ENCODE assay signal across 8 cellular contexts in the genomic region with DNA sequence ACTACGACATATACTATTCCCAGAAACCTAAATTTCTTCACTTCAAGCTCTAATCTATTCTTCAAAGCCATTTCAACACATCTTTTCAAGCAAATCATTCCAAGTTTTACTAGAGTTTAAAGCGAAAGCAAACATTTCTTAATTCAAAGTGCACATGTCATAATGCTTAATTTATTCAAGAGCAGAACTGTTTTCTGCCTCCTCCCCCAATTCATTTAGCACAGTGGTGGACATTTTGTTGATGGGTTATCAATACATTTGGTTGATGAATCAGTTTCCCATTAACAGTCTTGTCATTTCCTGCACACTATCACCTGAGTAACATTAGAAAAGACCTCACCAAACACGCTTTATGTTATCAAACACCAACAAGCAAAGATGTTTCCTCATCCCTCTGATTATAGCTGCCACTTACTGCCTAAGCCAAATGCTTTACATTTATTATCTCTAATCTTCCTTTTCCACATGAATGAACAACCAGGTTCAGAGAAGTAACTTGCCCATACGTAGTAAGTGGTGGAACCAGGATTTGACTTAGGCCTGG. TPM values are rescaled to one million over a fixed set of nuclear protein-coding genes. Genes with fewer than 3 reads are reported as not detected.
DNase-seq lines count a peak whose midpoint lies in the region; TF ChIP-seq lines count a peak whose summit lies in the region.

No MANE protein-coding gene starts in this region.

- H3K4me3 Mint-ChIP-seq in CD4-positive, alpha-beta memory T cell, result peak overlapping the region; percentile 93 to 97 (median 95)

- intact Hi-C loops in CD4-positive, alpha-beta memory T cell (cut with micrococcal nuclease), result loop anchor here (2.0 to 10.0 kb wide), 4 partner anchors 55 to 933 kb away; a partner anchor contains a TSS

- CTCF ChIA-PET in CD4-positive, alpha-beta memory T cell (lab: Charles Lee; ENCODE audit: partially characterized antibody), result interaction anchor here (0.6 to 4.2 kb wide), 7 partner anchors 9 to 531 kb away, joined by 3 to 45 read pairs (median 4); a partner anchor contains a TSS

- TF ChIP-seq POLR2A in NB4 (IDR thresholded peaks at IDR 0.05; ENCODE audit: extremely low read depth, insufficient read length), result no peak

- peak overlapping the region; percentile 74 to 91 for H3K9ac ChIP-seq in duodenal mucosa (ENCODE audit: low read depth in 1 of 2, low read length in 2 of 2)

- peaks cover 58% of the 10 kb centered on the region for H3K4me1 ChIP-seq in CD4-positive, alpha-beta memory T cell (ENCODE audit: insufficient read depth, low read length)
- peaks cover 21 to 34% of the 10 kb centered on the region in 2 donors for H3K4me1 ChIP-seq in duodenal mucosa (ENCODE audit: control insufficient read depth in 1 of 2, insufficient read depth in 2 of 2, low read length in 2 of 2)
- peaks cover 24% of the 10 kb centered on the region for H3K4me1 ChIP-seq in neuron (ENCODE audit: insufficient read depth, low read length)

- peaks cover 33 to 74% (median 53%) of the 10 kb centered on the region in 4 donors for H3K4me1 Mint-ChIP-seq in CD4-positive, alpha-beta memory T cell

- POLR2A ChIA-PET in CD4-positive, alpha-beta memory T cell (lab: Charles Lee; ENCODE audit: partially characterized antibody), result interaction anchor here (0.9 to 4.1 kb wide), 4 partner anchors 12 to 599 kb away, joined by 3 to 33 read pairs (median 12); a partner anchor contains a TSS

- no peak for TF ChIP-seq CTCF in NB4 (IDR thresholded peaks at IDR 0.05; ENCODE audit: low read depth, low read length)

- H2AFZ ChIP-seq in neuron (ENCODE audit: low read depth, low read length), result no peak overlapping the region

- H3K27ac Mint-ChIP-seq in CD4-positive, alpha-beta memory T cell, result peak overlapping the region; percentile 86 to 97 (median 93)

- H3K9me3 ChIP-seq in CD4-positive, alpha-beta memory T cell (ENCODE audit: control insufficient read depth in 1 of 2, low read length in 2 of 2), result no peaks in the 10 kb centered on the region
- H3K9me3 ChIP-seq in duodenal mucosa (ENCODE audit: control insufficient read depth in 1 of 2, low read length in 2 of 2) (no peaks in the 10 kb centered on the region), neuron (ENCODE audit: low read length) (no peaks in the 10 kb centered on the region)

- H3K27me3 ChIP-seq in CD4-positive, alpha-beta memory T cell (ENCODE audit: insufficient read depth, low read length), result no peaks in the 10 kb centered on the region
- H3K27me3 ChIP-seq in duodenal mucosa (ENCODE audit: control insufficient read depth in 1 of 2, insufficient read depth in 2 of 2, low read length in 2 of 2), result no peaks in the 10 kb centered on the region
- no peaks in the 10 kb centered on the region for H3K27me3 ChIP-seq in neuron (ENCODE audit: insufficient read depth, low read length)

- DNase-seq in CD4-positive, alpha-beta memory T cell, result no peak
- DNase-seq in NB4 (ENCODE audit: low read depth), result no peak
- no peak for DNase-seq in mesenteric fat pad (ENCODE audit: low spot score)
- DNase-seq in HCEC 1CT, result no peak
- DNase-seq in NCI-H345 (lab: John Stamatoyannopoulos, UW), result no peak
- DNase-seq in stimulated activated CD8-positive, alpha-beta memory T cell treated with anti-CD3 and anti-CD28 coated beads, Interleukin-4, amount 100 ng/mL, for 48 hours, result no peak

- H3K9me3 Mint-ChIP-seq in CD4-positive, alpha-beta memory T cell, result no peaks in the 10 kb centered on the region

- H3K27ac ChIP-seq in CD4-positive, alpha-beta memory T cell (ENCODE audit: low read depth, low read length), result peak overlapping the region; percentile 93
- H3K27ac ChIP-seq in duodenal mucosa (ENCODE audit: low read depth, low read length), result no peak overlapping the region

- peak overlapping the region; percentile 11 to 83 for H3K4me3 ChIP-seq in CD4-positive, alpha-beta memory T cell (ENCODE audit: low read length in 2 of 2)
- H3K4me3 ChIP-seq in NB4 (ENCODE audit: low read depth, low read length), result peak overlapping the region; percentile 84
- peak overlapping the region; percentile 77 to 79 for H3K4me3 ChIP-seq in duodenal mucosa (ENCODE audit: low read depth in 1 of 2, low read length in 2 of 2)
- H3K4me3 ChIP-seq in neuron (ENCODE audit: low read length), result peak overlapping the region; percentile 84

- H3K27me3 Mint-ChIP-seq in CD4-positive, alpha-beta memory T cell, result no peaks in the 10 kb centered on the region

- H3K36me3 Mint-ChIP-seq in CD4-positive, alpha-beta memory T cell, result peaks cover 17 to 42% of the 10 kb centered on the region in 2 donors

- peaks cover 6% of the 10 kb centered on the region for H3K36me3 ChIP-seq in CD4-positive, alpha-beta memory T cell (ENCODE audit: insufficient read depth, low read length)
- peaks cover 3 to 6% of the 10 kb centered on the region in 2 donors for H3K36me3 ChIP-seq in duodenal mucosa (ENCODE audit: control insufficient read depth in 1 of 2, insufficient read depth in 2 of 2, low read length in 2 of 2)
- peaks cover 32% of the 10 kb centered on the region for H3K36me3 ChIP-seq in neuron (ENCODE audit: insufficient read depth, low read length)

RNA-seq across cellular contexts. Expression of a gene that starts 2.0 kb away (rescaled TPM):
- total RNA-seq in CD4-positive, alpha-beta memory T cell, result 10 to 100 TPM; 83.3 to 86.8 TPM
- polyA plus RNA-seq in CD4-positive, alpha-beta memory T cell, result 100 to 1,000 TPM in 1 of 2 donors, 10 to 100 TPM in 1; 60.2 to 104 TPM
- 103 TPM for total RNA-seq in mesenteric fat pad

RNA-seq across cellular contexts. Expression of a gene that starts 51.0 kb away (rescaled TPM):
- total RNA-seq in CD4-positive, alpha-beta memory T cell, result 10 to 100 TPM; 15.8 to 17.1 TPM
- polyA plus RNA-seq in CD4-positive, alpha-beta memory T cell, result 10 to 100 TPM; 12.0 to 12.6 TPM
- total RNA-seq in mesenteric fat pad, result 57.4 TPM

RNA-seq across cellular contexts. Expression of a gene that starts 56.0 kb away (rescaled TPM):
- total RNA-seq in CD4-positive, alpha-beta memory T cell, result not detected
- under 1 TPM in 1 of 2 donors, not detected in 1; 0.24 TPM for polyA plus RNA-seq in CD4-positive, alpha-beta memory T cell
- 15.1 TPM for total RNA-seq in mesenteric fat pad

RNA-seq across cellular contexts. Expression of a gene that starts 56.6 kb away (rescaled TPM):
- under 1 TPM in 1 of 2 experiments, not detected in 1; 0.38 TPM for total RNA-seq in CD4-positive, alpha-beta memory T cell
- polyA plus RNA-seq in CD4-positive, alpha-beta memory T cell, result not detected
- 17.2 TPM for total RNA-seq in mesenteric fat pad

Comparison
In these comparisons a context has a peak if more than half of its experiments do, and no peak if none do; other contexts are left out.
1. RNA of a gene that starts 56.0 kb away (total RNA-seq): 15.1 TPM in mesenteric fat pad (single experiment); not detected in CD4-positive, alpha-beta memory T cell; every median in the first group is over 10 times any median in the second.
2. Peak in every context shown above with its lines, with median percentiles within 50 percentile points of each other: H3K4me3 ChIP-seq.